8 cellular contexts compared by ENCODE assay signal in genomic region chr12:49098035-49098451, GRCh38. TPM values are rescaled to one million over a fixed set of nuclear protein-coding genes. Genes with fewer than 3 reads are reported as not detected.
DNase-seq lines count a peak whose midpoint lies in the region; ATAC-seq and TF ChIP-seq lines count a peak whose summit lies in the region.

No MANE protein-coding gene starts in this region.

- WGBS in neuronal stem cell (ENCODE audit: extremely low coverage in 2 of 2, insufficient read length in 2 of 2, insufficient replicate concordance in 1 of 2), 2 donors = no CpG with 5 or more reads among the region's 4 CpGs

- H2AFZ ChIP-seq in neuronal stem cell (ENCODE audit: low read length) = no peak overlapping the region

- H3K79me1 ChIP-seq in neuronal stem cell (ENCODE audit: low read depth, low read length) = no peaks in the 10 kb centered on the region

- no peak overlapping the region for H2BK15ac ChIP-seq in neuronal stem cell (ENCODE audit: low read length)

- H3K27me3 ChIP-seq in neuronal stem cell (ENCODE audit: control insufficient read depth in 3 of 3, insufficient read depth in 3 of 3, low read depth in 1 of 3, low read length in 3 of 3) = peaks cover 8 to 20% (median 16%) of the 10 kb centered on the region in 3 experiments
- peaks cover 0 to 6% of the 10 kb centered on the region in 2 donors for H3K27me3 ChIP-seq in uterus

- no peak overlapping the region for H3K14ac ChIP-seq in neuronal stem cell (ENCODE audit: low read length)

- no peak overlapping the region for H4K91ac ChIP-seq in neuronal stem cell (ENCODE audit: low read depth, low read length, poor library complexity)

- H3K4me2 ChIP-seq in neuronal stem cell (ENCODE audit: insufficient read depth, low read length, poor library complexity, severe bottlenecking) = no peak overlapping the region

- H2BK120ac ChIP-seq in neuronal stem cell (ENCODE audit: low read depth, low read length) = no peak overlapping the region

- H3K4me3 ChIP-seq in neuronal stem cell (ENCODE audit: low read length in 2 of 2) = no peak overlapping the region
- H3K4me3 ChIP-seq in uterus = no peak overlapping the region

- H3K9me3 ChIP-seq in neuronal stem cell (replicated peaks in 1 of 2; ENCODE audit: control insufficient read depth in 2 of 2, insufficient read depth in 1 of 2, low read depth in 1 of 2, low read length in 2 of 2) = no peaks in the 10 kb centered on the region
- H3K9me3 ChIP-seq in uterus = no peaks in the 10 kb centered on the region

- no peak overlapping the region for H4K8ac ChIP-seq in neuronal stem cell (ENCODE audit: low read depth, low read length)

- TF ChIP-seq POLR2A in erythroblast (IDR thresholded peaks at IDR 0.05; ENCODE audit: low read length) = no peak
- TF ChIP-seq POLR2A in uterus (IDR thresholded peaks at IDR 0.05) = no peak

- H3K18ac ChIP-seq in neuronal stem cell (ENCODE audit: low read length) = no peak overlapping the region

- H3K36me3 ChIP-seq in neuronal stem cell (replicated peaks in 1 of 2; ENCODE audit: control insufficient read depth in 2 of 2, insufficient read depth in 2 of 2, low read length in 2 of 2) = peaks cover 32 to 76% of the 10 kb centered on the region in 2 donors
- no peaks in the 10 kb centered on the region for H3K36me3 ChIP-seq in uterus

- peak; percentile 37 for DNase-seq in NCI-H510A treated with DMSO at 0.1 percent for 48 hours (lab: John Stamatoyannopoulos, UW)
- DNase-seq in NCI-H510A (lab: John Stamatoyannopoulos, UW) = no peak
- DNase-seq in NCI-H446 (lab: John Stamatoyannopoulos, UW) = peak; percentile 31 to 36
- peak; percentile 63 for DNase-seq in activated CD8-positive, alpha-beta memory T cell treated with anti-CD3 and anti-CD28 coated beads, Interleukin-2, amount 50 U/mL, for 4 hours
- peak; percentile 63 to 82 for DNase-seq in erythroblast (lab: John Stamatoyannopoulos, UW)
- peak; percentile 76 for DNase-seq in neuronal stem cell (ENCODE audit: low spot score)
- DNase-seq in uterus = peak in 1 of 2 donors; percentile 55

- ATAC-seq in HG03457 (IDR thresholded peaks at IDR 0.05; ENCODE audit: unreplicated experiment) = no peak

- H3K4me1 ChIP-seq in neuronal stem cell (ENCODE audit: control insufficient read depth in 2 of 2, insufficient read depth in 1 of 2, low read depth in 1 of 2, low read length in 2 of 2) = peaks cover 5 to 14% of the 10 kb centered on the region in 2 donors
- H3K4me1 ChIP-seq in uterus = peaks cover 5 to 10% of the 10 kb centered on the region in 2 donors

- TF ChIP-seq CTCF in uterus (IDR thresholded peaks at IDR 0.05) = peak; percentile 64 to 79 (median 66)

- intact Hi-C loops in uterus (cut with DNase I; ENCODE audit: low total_unique reads) = no loop called here

- no peak overlapping the region for H3K4ac ChIP-seq in neuronal stem cell (ENCODE audit: low read length)

- peak overlapping the region; percentile 60 for H3K9ac ChIP-seq in neuronal stem cell (ENCODE audit: low read depth, low read length, poor library complexity)

- no peak overlapping the region for H3K27ac ChIP-seq in neuronal stem cell (replicated peaks; ENCODE audit: low read length)
- no peak overlapping the region for H3K27ac ChIP-seq in uterus

- H2BK12ac ChIP-seq in neuronal stem cell (ENCODE audit: low read length) = no peak overlapping the region

- no peak overlapping the region for H2AK5ac ChIP-seq in neuronal stem cell (ENCODE audit: low read depth, low read length)

- no peak overlapping the region for H2BK5ac ChIP-seq in neuronal stem cell (ENCODE audit: low read length)

- H3K23ac ChIP-seq in neuronal stem cell (ENCODE audit: low read depth, low read length, poor library complexity) = no peak overlapping the region

RNA-seq across cellular contexts. Expression of gene DHH, which starts 3.4 kb away (rescaled TPM):
- polyA plus RNA-seq in neuronal stem cell (2013, experiment 1 of 2) = 0.14 TPM
- 0.12 TPM for polyA plus RNA-seq in neuronal stem cell (2013, experiment 2 of 2)
- total RNA-seq in uterus = 1 to 10 TPM in 2 of 4 donors, under 1 TPM in 1, not detected in 1; 0.26 to 1.7 (median 1.5) TPM

RNA-seq across cellular contexts. Expression of gene LMBR1L, which starts 12.6 kb away (rescaled TPM):
- 46.3 TPM for polyA plus RNA-seq in neuronal stem cell (2013, experiment 1 of 2)
- 47.9 TPM for polyA plus RNA-seq in neuronal stem cell (2013, experiment 2 of 2)
- 100 to 1,000 TPM in 1 of 4 donors, 10 to 100 TPM in 3; 22.1 to 114 (median 43.2) TPM for total RNA-seq in uterus

RNA-seq across cellular contexts. Expression of gene RHEBL1, which starts 28.3 kb away (rescaled TPM):
- 4.0 TPM for polyA plus RNA-seq in neuronal stem cell (2013, experiment 1 of 2)
- 4.1 TPM for polyA plus RNA-seq in neuronal stem cell (2013, experiment 2 of 2)
- total RNA-seq in uterus = under 1 TPM in 1 of 4 donors, not detected in 3; 0.37 TPM

RNA-seq across cellular contexts. Expression of gene TUBA1B, which starts 33.2 kb away (rescaled TPM):
- polyA plus RNA-seq in neuronal stem cell (2013, experiment 1 of 2) = 3,086 TPM
- polyA plus RNA-seq in neuronal stem cell (2013, experiment 2 of 2) = 3,054 TPM
- total RNA-seq in uterus = 100 to 1,000 TPM; 374 to 912 (median 498) TPM

RNA-seq across cellular contexts. Expression of gene KMT2D, which starts 37.4 kb away (rescaled TPM):
- 10.4 TPM for polyA plus RNA-seq in neuronal stem cell (2013, experiment 1 of 2)
- polyA plus RNA-seq in neuronal stem cell (2013, experiment 2 of 2) = 10.8 TPM
- 100 to 1,000 TPM in 1 of 4 donors, 10 to 100 TPM in 3; 22.3 to 138 (median 38.2) TPM for total RNA-seq in uterus
